In genomic region chr9:70245952-70246351, GRCh38 we compare ENCODE assay signal across 3 cellular contexts. TPM values are rescaled to one million over a fixed set of nuclear protein-coding genes. Genes with fewer than 3 reads are reported as not detected.
DNase-seq lines count a peak whose midpoint lies in the region; ATAC-seq, FAIRE-seq and TF ChIP-seq lines count a peak whose summit lies in the region.
"Not testable (repeated sequence)": the region's sequence is repeated elsewhere in the genome, so short reads cannot be mapped to it uniquely, and the experiment has no call there.

No MANE protein-coding gene starts in this region.

- not testable (repeated sequence) for H3K4me3 ChIP-seq in HEK293 (ENCODE audit: low read depth, low read length); Karpas-422 (ENCODE audit: low read length); K562

- H3K4me2 ChIP-seq in Karpas-422 (ENCODE audit: low read depth, low read length, poor library complexity, severe bottlenecking); K562 (ENCODE audit: insufficient read depth, low read length): not testable (repeated sequence)

- CTCF ChIA-PET in HEK293 (lab: Yijun Ruan, JAX); K562 (lab: Yijun Ruan, JAX; ENCODE audit: low intra/inter-chr PET ratio): not testable (repeated sequence)

- DNase-seq in Karpas-422, result peak; percentile 6
- not testable (repeated sequence) for DNase-seq in K562 (ENCODE audit: extremely low read depth in 1 of 4, low spot score in 3 of 4)

- in situ Hi-C loops in K562 (cut with MboI), result not testable (repeated sequence)

- not testable (repeated sequence) for H3K9me3 ChIP-seq in HEK293 (ENCODE audit: control insufficient read depth, insufficient read depth, low read depth, low read length); Karpas-422 (ENCODE audit: low read length); K562 (replicated peaks; ENCODE audit: control insufficient read depth, insufficient read depth, low read depth, low read length)

- POLR2A ChIA-PET in HEK293 (lab: Yijun Ruan, JAX); K562 (lab: Yijun Ruan, JAX): not testable (repeated sequence)

- H3K27me3 ChIP-seq in Karpas-422 (ENCODE audit: low read length); K562 (ENCODE audit: control insufficient read depth in 2 of 2, insufficient read depth in 2 of 2, low read length in 2 of 2): not testable (repeated sequence)

- not testable (repeated sequence) for H4K20me1 ChIP-seq in Karpas-422 (ENCODE audit: insufficient read depth, low read depth, low read length); K562 (replicated peaks; ENCODE audit: control insufficient read depth, insufficient read depth, low read length)

- not testable (repeated sequence) for H3K79me2 ChIP-seq in Karpas-422 (ENCODE audit: low read length); K562 (ENCODE audit: control insufficient read depth, insufficient read depth, low read length)

- H3K27ac ChIP-seq in HEK293 (ENCODE audit: extremely low read depth, low read depth, low read length); Karpas-422 (ENCODE audit: low read length); K562 (ENCODE audit: extremely low read depth, low read depth, low read length): not testable (repeated sequence)

- H3K4me1 ChIP-seq in HEK293 (ENCODE audit: control insufficient read depth, insufficient read depth, low read length); Karpas-422 (ENCODE audit: low read length); K562 (replicated peaks in 1 of 2; ENCODE audit: control insufficient read depth in 2 of 2, insufficient read depth in 2 of 2, low read length in 2 of 2): not testable (repeated sequence)

- not testable (repeated sequence) for H2AFZ ChIP-seq in Karpas-422 (ENCODE audit: low read length); K562 (ENCODE audit: low read depth, low read length)

- not testable (repeated sequence) for TF ChIP-seq POLR2A in K562 (conservative IDR thresholded peaks at IDR 0.05)

- intact Hi-C loops in K562 (cut with micrococcal nuclease), result not testable (repeated sequence)

- not testable (repeated sequence) for H3K9me2 ChIP-seq in Karpas-422 (replicated peaks; ENCODE audit: insufficient read depth, low read length)

- FAIRE-seq in K562 (lab: Jason Lieb, UNC), result not testable (repeated sequence)

- BruUV-seq in K562 (replicated peaks; lab: Mats Ljungman, UMichigan), result not testable (repeated sequence)

- 0% methylated on average over 1 of the region's 1 CpG for WGBS in K562 (ENCODE audit: insufficient coverage, low coverage, missing lambda C conversion rate)

- not testable (repeated sequence) for TF ChIP-seq RAD21 in K562 (CRISPR knock-in tag; conservative IDR thresholded peaks at IDR 0.05 in 1 of 2, IDR thresholded peaks at IDR 0.05 in 1 of 2)

- not testable (repeated sequence) for H3K9me1 ChIP-seq in K562 (ENCODE audit: control insufficient read depth, insufficient read depth, low read length)

- not testable (repeated sequence) for TF ChIP-seq EP300 in K562 (IDR thresholded peaks at IDR 0.05; ENCODE audit: low read length)

- not testable (repeated sequence) for ATAC-seq in K562

- H3K9ac ChIP-seq in Karpas-422 (ENCODE audit: low read length); K562 (ENCODE audit: insufficient read depth in 1 of 2, low read depth in 2 of 2, low read length in 2 of 2): not testable (repeated sequence)

- not testable (repeated sequence) for TF ChIP-seq CTCF in HEK293 (tag by site-specific recombination; IDR thresholded peaks at IDR 0.05); K562 (IDR thresholded peaks at IDR 0.05 in 2 of 3, conservative IDR thresholded peaks at IDR 0.05 in 1 of 3; ENCODE audit: insufficient read depth in 2 of 3, low read depth in 1 of 3, low read length in 3 of 3)

- H3K36me3 ChIP-seq in HEK293 (ENCODE audit: control insufficient read depth in 2 of 2, insufficient read depth in 1 of 2, low read length in 2 of 2); Karpas-422 (ENCODE audit: insufficient read depth, low read length); K562 (ENCODE audit: control insufficient read depth, insufficient read depth, low read length): not testable (repeated sequence)

TF ChIP-seq in HEK293, 187 proteins besides CTCF, POLR2A, EP300 and RAD21:
- TF ChIP-seq ZNF146 (tag by site-specific recombination; IDR thresholded peaks at IDR 0.05), result peak; percentile 54; the same call in 1 of the 2 replicates

TF ChIP-seq in K562, 482 proteins besides CTCF, POLR2A, EP300 and RAD21:
- TF ChIP-seq ZNF146 (CRISPR knock-in tag; IDR thresholded peaks at IDR 0.05; ENCODE audit: unreplicated experiment), result peak; percentile 65

RNA-seq across cellular contexts. Expression of gene SMC5, which starts 12.8 kb away (rescaled TPM):
- total RNA-seq in Karpas-422 (2014; rRNA removed; shearing (Covaris generic); ENCODE audit: low replicate concordance), result 18.8 and 42.8 TPM in 2 replicates
- total RNA-seq in K562 (2011; cell fraction: chromatin; rRNA removed; ENCODE audit: low replicate concordance), result 14.5 and 72.1 TPM in 2 replicates
- total RNA-seq in K562 (2011; cell fraction: nucleolus; rRNA removed), result 6.3 and 7.6 TPM in 2 replicates
- 16.2 and 17.9 TPM in 2 replicates for total RNA-seq in K562 (2011; cell fraction: nucleoplasm; rRNA removed)
- total RNA-seq in K562 (2014; rRNA removed), result 14.2 and 21.4 TPM in 2 replicates
- 28.8 and 36.7 TPM in 2 replicates for total RNA-seq in K562 (2014; rRNA removed; fragmentation: Illumina TruSeq; extraction: Trizol)
- total RNA-seq in K562 (2015; rRNA removed; fragmentation: Illumina TruSeq; extraction: Trizol), result 33.8 and 43.2 TPM in 2 replicates
- 16.2 and 16.5 TPM in 2 replicates for total RNA-seq in K562 (2021)
- 18.6 and 24.2 TPM in 2 replicates for polyA plus RNA-seq in K562 (2011; rRNA removed)
- polyA plus RNA-seq in K562 (2011; cell fraction: cytosol; rRNA removed), result 2.3 and 3.8 TPM in 2 replicates
- polyA plus RNA-seq in K562 (2011; cell fraction: nucleus; rRNA removed), result 18.5 and 19.0 TPM in 2 replicates
- 9.8 and 12.7 TPM in 2 replicates for polyA plus RNA-seq in K562 (2012)
- polyA plus RNA-seq in K562 (2014; fragmentation: Illumina TruSeq; extraction: Trizol), result 20.8 and 24.9 TPM in 2 replicates
- 1 to 10 TPM; 3.5 to 5.1 TPM for polyA plus RNA-seq in K562 (2014; fragmentation: Nextera tagmentation; extraction: Ambion mirVana)
- polyA plus RNA-seq in K562 (2014; rRNA removed), result 16.0 and 17.5 TPM in 2 replicates
- 22.6 and 23.5 TPM in 2 replicates for polyA minus RNA-seq in K562 (2011; rRNA and poly(A)+ RNA removed)
- polyA minus RNA-seq in K562 (2011; cell fraction: cytosol; rRNA and poly(A)+ RNA removed), result 6.3 and 11.3 TPM in 2 replicates
- polyA minus RNA-seq in K562 (2011; cell fraction: nucleus; rRNA and poly(A)+ RNA removed), result 37.1 and 37.3 TPM in 2 replicates
